In the genomic region with DNA sequence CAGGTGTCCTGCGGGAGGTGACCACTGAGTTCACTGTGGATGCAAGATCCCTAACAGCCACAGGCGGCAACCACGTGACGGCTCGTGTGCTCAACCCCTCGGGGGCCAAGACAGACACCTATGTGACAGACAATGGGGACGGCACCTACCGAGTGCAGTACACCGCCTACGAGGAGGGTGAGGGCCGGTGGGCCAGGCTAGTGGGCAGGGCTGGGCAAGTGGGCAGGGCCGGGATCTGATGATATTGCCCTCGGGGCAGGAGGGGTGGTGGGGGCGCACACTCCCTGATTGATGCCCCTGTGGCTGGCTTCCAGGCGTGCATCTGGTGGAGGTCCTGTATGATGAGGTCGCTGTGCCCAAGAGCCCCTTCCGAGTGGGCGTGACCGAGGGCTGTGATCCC, we compare ENCODE assay signal across 26 cellular contexts. TPM values are rescaled to one million over a fixed set of nuclear protein-coding genes. Genes with fewer than 3 reads are reported as not detected.
"Had no signal": no experiment of that assay in that cellular context is flagged by ENCODE, and none has a peak within 500 bp of the region (broad histone marks: within the 10 kb centered on the region; RNA-seq: fewer than 3 reads in every experiment).

No MANE protein-coding gene starts in this region.

- H3K36me3 Mint-ChIP-seq: activated naive CD4-positive, alpha-beta T cell treated with anti-CD3 and anti-CD28 coated beads, Interleukin-2, amount 50 U/mL, for 72 hours had no signal

- ATAC-seq: activated naive CD4-positive, alpha-beta T cell treated with anti-CD3 and anti-CD28 coated beads, Interleukin-2, amount 50 U/mL, for 72 hours; activated naive CD8-positive, alpha-beta T cell treated with anti-CD3 and anti-CD28 coated beads, Interleukin-2, amount 50 U/mL, for 24 hours; activated T-cell treated with anti-CD3 and anti-CD28 coated beads, Interleukin-2, amount 50 U/mL, for 4 hours; T-helper 17 cell had no signal

- DNase-seq: activated B cell treated with CpG ODN at 0.5 μM for 24 hours; activated CD4-positive, alpha-beta T cell treated with anti-CD3 and anti-CD28 coated beads for 1 hour; activated CD4-positive, alpha-beta T cell treated with anti-CD3 and anti-CD28 coated beads, Interleukin-2, amount 10 ng/mL, durations not matched to agents 24 days and 14 days; activated CD4-positive, alpha-beta T cell treated with anti-CD3 and anti-CD28 coated beads, Interleukin-2, amount 50 U/mL, for 48 hours; activated CD8-positive, alpha-beta memory T cell treated with anti-CD3 and anti-CD28 coated beads for 24 hours; activated effector memory CD4-positive, alpha-beta T cell treated with anti-CD3 and anti-CD28 coated beads, Interleukin-2, amount 50 U/mL, for 16 hours; activated naive CD4-positive, alpha-beta T cell treated with Interleukin-2 at 50 U/mL for 16 hours; activated naive CD8-positive, alpha-beta T cell treated with anti-CD3 and anti-CD28 coated beads, Interleukin-2, amount 50 U/mL, for 24 hours; activated T-cell treated with anti-CD3 and anti-CD28 coated beads, Interleukin-2, amount 50 U/mL, for 4 hours; amniotic stem cell; Kasumi-1; KBM-7; NCI-H1105 treated with DMSO at 0.1 percent for 48 hours; NCI-H1436 treated with DMSO at 0.1 percent for 48 hours; NCI-H1930; NCI-H2171 treated with DMSO at 0.1 percent for 48 hours; NCI-H345; NCI-H510A; NCI-H526 treated with DMSO at 0.1 percent for 48 hours; NCI-H82; SIG-M5; T-helper 17 cell; T-helper 9 cell had no signal

- H3K27me3 Mint-ChIP-seq: activated CD4-positive, alpha-beta T cell treated with anti-CD3 and anti-CD28 coated beads, Interleukin-2, amount 10 ng/mL, durations not matched to agents 24 days and 14 days; activated naive CD8-positive, alpha-beta T cell treated with anti-CD3 and anti-CD28 coated beads, Interleukin-2, amount 50 U/mL, for 24 hours; central memory CD8-positive, alpha-beta T cell; T-helper 17 cell had no signal

- H3K4me3 Mint-ChIP-seq: activated B cell treated with CpG ODN at 0.5 μM for 24 hours; activated CD4-positive, alpha-beta T cell treated with anti-CD3 and anti-CD28 coated beads, Interleukin-2, amount 10 ng/mL, durations not matched to agents 24 days and 14 days; activated naive CD8-positive, alpha-beta T cell treated with anti-CD3 and anti-CD28 coated beads, Interleukin-2, amount 50 U/mL, for 24 hours; activated T-cell treated with anti-CD3 and anti-CD28 coated beads, Interleukin-2, amount 50 U/mL, for 4 hours; brain; central memory CD8-positive, alpha-beta T cell; T-helper 17 cell had no signal

- H3K9me3 Mint-ChIP-seq: activated B cell treated with CpG ODN at 0.5 μM for 24 hours; activated CD4-positive, alpha-beta T cell treated with anti-CD3 and anti-CD28 coated beads, Interleukin-2, amount 10 ng/mL, durations not matched to agents 24 days and 14 days; activated naive CD4-positive, alpha-beta T cell treated with anti-CD3 and anti-CD28 coated beads, Interleukin-2, amount 50 U/mL, for 72 hours; activated naive CD8-positive, alpha-beta T cell treated with anti-CD3 and anti-CD28 coated beads, Interleukin-2, amount 50 U/mL, for 24 hours; activated T-cell treated with anti-CD3 and anti-CD28 coated beads, Interleukin-2, amount 50 U/mL, for 4 hours; brain; central memory CD8-positive, alpha-beta T cell had no signal

- H3K4me1 Mint-ChIP-seq: activated CD4-positive, alpha-beta T cell treated with anti-CD3 and anti-CD28 coated beads, Interleukin-2, amount 10 ng/mL, durations not matched to agents 24 days and 14 days; brain; central memory CD8-positive, alpha-beta T cell had no signal

- H3K27ac Mint-ChIP-seq: activated B cell treated with CpG ODN at 0.5 μM for 24 hours; activated naive CD8-positive, alpha-beta T cell treated with anti-CD3 and anti-CD28 coated beads, Interleukin-2, amount 50 U/mL, for 24 hours; brain; T-helper 17 cell had no signal

RNA-seq across cellular contexts. Expression of a gene that starts 15.8 kb away (rescaled TPM):
- total RNA-seq: activated B cell treated with CpG ODN at 0.5 μM for 24 hours had no signal
